In the genomic region with DNA sequence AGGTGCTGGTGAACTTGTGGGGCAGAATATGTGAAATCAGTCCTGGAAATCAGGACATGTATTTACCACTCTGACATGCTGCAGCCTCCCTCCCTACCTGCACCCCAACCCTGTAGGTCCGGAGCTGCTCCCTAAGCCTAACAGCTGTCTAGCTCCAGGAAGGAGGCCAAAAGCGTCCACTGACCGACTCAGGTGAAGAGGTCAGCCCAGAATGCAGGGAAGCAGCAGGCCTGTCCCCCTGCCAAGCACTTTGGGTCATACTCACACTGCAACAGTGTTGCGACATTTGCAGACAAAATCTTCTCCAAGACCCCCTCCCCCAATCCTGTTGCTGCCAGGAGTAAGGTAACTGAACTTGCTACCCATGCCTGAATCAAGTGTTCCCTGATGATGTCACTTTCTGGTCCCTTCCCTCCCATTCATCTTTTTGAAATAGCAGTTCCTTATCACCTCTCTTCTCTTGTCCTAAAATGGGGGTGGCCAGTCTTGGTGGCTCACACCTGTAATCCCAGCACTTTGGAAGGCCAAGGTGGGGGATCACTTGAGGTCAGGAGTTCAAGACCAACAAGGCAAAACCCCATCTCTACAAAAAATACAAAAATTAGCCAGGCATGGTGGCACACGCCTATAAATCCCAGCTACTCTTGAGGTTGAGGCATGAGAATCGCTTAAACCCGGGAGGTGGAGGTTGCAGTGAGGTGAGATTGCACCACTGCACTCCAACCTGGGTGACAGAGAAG, we compare ENCODE assay signal across 8 cellular contexts. TPM values are rescaled to one million over a fixed set of nuclear protein-coding genes. Genes with fewer than 3 reads are reported as not detected.
DNase-seq lines count a peak whose midpoint lies in the region; ATAC-seq and TF ChIP-seq lines count a peak whose summit lies in the region.

No MANE protein-coding gene starts in this region.

- peak overlapping the region; percentile 90 for H3K4me3 Mint-ChIP-seq in progenitor cell of endocrine pancreas (ENCODE audit: low read depth)

- H3K27ac Mint-ChIP-seq in progenitor cell of endocrine pancreas, result no peak overlapping the region

- intact Hi-C loops in PC-3 (cut with micrococcal nuclease), result no loop called here
- intact Hi-C loops in esophagus muscularis mucosa (cut with DNase I), result no loop called here

- H3K79me2 ChIP-seq in GM23248 (ENCODE audit: insufficient read depth), result peaks cover 37% of the 10 kb centered on the region
- H3K79me2 ChIP-seq in PC-3 (ENCODE audit: low read length), result peaks cover 38% of the 10 kb centered on the region

- H3K27me3 ChIP-seq in GM23248 (replicated peaks; ENCODE audit: insufficient read depth), result no peaks in the 10 kb centered on the region
- H3K27me3 ChIP-seq in PC-3 (ENCODE audit: low read length), result no peaks in the 10 kb centered on the region
- no peaks in the 10 kb centered on the region for H3K27me3 ChIP-seq in esophagus muscularis mucosa
- no peaks in the 10 kb centered on the region for H3K27me3 ChIP-seq in Peyer's patch

- in situ Hi-C loops in GM23248 (cut with MboI), result no loop called here

- H3K4me1 ChIP-seq in GM23248 (ENCODE audit: insufficient read depth) (peaks cover 31% of the 10 kb centered on the region), PC-3 (ENCODE audit: insufficient read depth, low read length) (peaks cover 28% of the 10 kb centered on the region), esophagus muscularis mucosa (peaks cover 19 to 36% (median 29%) of the 10 kb centered on the region in 4 donors), Peyer's patch (peaks cover 0 to 36% (median 6%) of the 10 kb centered on the region in 4 donors)

- H3K27me3 Mint-ChIP-seq in progenitor cell of endocrine pancreas, result no peaks in the 10 kb centered on the region

- no peak for TF ChIP-seq EP300 in esophagus muscularis mucosa (IDR thresholded peaks at IDR 0.05)

- TF ChIP-seq POLR2A in esophagus muscularis mucosa (IDR thresholded peaks at IDR 0.05; ENCODE audit: low read depth) (no peak), Peyer's patch (IDR thresholded peaks at IDR 0.05) (no peak)

- ATAC-seq in PC-3, result no peak
- ATAC-seq in HG03280 (IDR thresholded peaks at IDR 0.05; ENCODE audit: unreplicated experiment), result no peak

- no peaks in the 10 kb centered on the region for H3K36me3 Mint-ChIP-seq in progenitor cell of endocrine pancreas (ENCODE audit: insufficient read depth)

- peaks cover 13% of the 10 kb centered on the region for H3F3A ChIP-seq in GM23248 (ENCODE audit: insufficient read depth)
- H3F3A ChIP-seq in PC-3 (ENCODE audit: low read length, unreplicated experiment), result no peaks in the 10 kb centered on the region

- WGBS in GM23248 (ENCODE audit: low coverage in 1 of 2, low lambda C conversion rate in 2 of 2, missing lambda C conversion rate in 2 of 2), 2 experiments, result 86 to 91% methylated on average over 7 of the region's 7 CpGs
- WGBS in esophagus muscularis mucosa, result 87% methylated on average over 7 of the region's 7 CpGs

- no peaks in the 10 kb centered on the region for H3K9me2 ChIP-seq in GM23248 (ENCODE audit: insufficient read depth)
- H3K9me2 ChIP-seq in PC-3 (replicated peaks; ENCODE audit: low read length), result no peaks in the 10 kb centered on the region

- peaks cover 34% of the 10 kb centered on the region for H3K4me1 Mint-ChIP-seq in progenitor cell of endocrine pancreas (ENCODE audit: low read depth)

- peak overlapping the region; percentile 56; the same call in 1 of the 2 replicates for H3K9ac ChIP-seq in GM23248
- peak overlapping the region; percentile 78; the same call in 1 of the 2 replicates for H3K9ac ChIP-seq in PC-3 (ENCODE audit: low read length)

- no peaks in the 10 kb centered on the region for H3K9me3 Mint-ChIP-seq in progenitor cell of endocrine pancreas (ENCODE audit: low read depth)

- H3K4me2 ChIP-seq in GM23248 (ENCODE audit: unreplicated experiment), result peak overlapping the region; percentile 65
- H3K4me2 ChIP-seq in PC-3 (ENCODE audit: low read length), result peak overlapping the region; percentile 94

- H3K27ac ChIP-seq in GM23248 (peak overlapping the region; percentile 25; the same call in 1 of the 2 replicates), PC-3 (ENCODE audit: low read length) (peak overlapping the region; percentile 80), esophagus muscularis mucosa (replicated peaks in 1 of 4) (peak overlapping the region; percentile 82 to 94 (median 92)), Peyer's patch (peak overlapping the region in 2 of 4 donors; percentile 87 to 92)

- CTCF ChIA-PET in PC-3 (lab: Charles Lee), result no interaction called here

- H4K20me1 ChIP-seq in GM23248 (ENCODE audit: insufficient read depth), result 0 out of 2 replicates have a peak, but pooled peaks cover 5% of the 10 kb centered on the region
- H4K20me1 ChIP-seq in PC-3 (ENCODE audit: low read length), result peaks cover 18% of the 10 kb centered on the region

- no TSS peak for BruUV-seq in PC-3 (replicated peaks; lab: Mats Ljungman, UMichigan)

- POLR2A ChIA-PET in PC-3 (lab: Charles Lee; ENCODE audit: unreplicated experiment), result interaction anchor here (0.6 kb wide), 1 partner anchor 8 kb away, joined by 3 read pairs; no protein-coding TSS in a partner anchor

- H3K4me3 ChIP-seq in GM23248 (no peak overlapping the region), PC-3 (ENCODE audit: low read length) (peak overlapping the region; percentile 93; the same call in 1 of the 2 replicates), esophagus muscularis mucosa (no peak overlapping the region), Peyer's patch (peak overlapping the region in 2 of 4 donors; percentile 84 to 89)

- DNase-seq in GM23248, result peak; percentile 54
- DNase-seq in PC-3, result peak; percentile 23
- no peak for DNase-seq in esophagus muscularis mucosa (ENCODE audit: extremely low spot score)
- DNase-seq in progenitor cell of endocrine pancreas (ENCODE audit: low spot score, unreplicated experiment), result no peak
- no peak for DNase-seq in RKO (ENCODE audit: low spot score)
- DNase-seq in Peyer's patch, result no peak
- DNase-seq in activated CD4-positive, alpha-beta T cell treated with anti-CD3 and anti-CD28 coated beads for 1 hour, result no peak

- H3K9me3 ChIP-seq in GM23248 (ENCODE audit: low read depth) (no peaks in the 10 kb centered on the region), PC-3 (ENCODE audit: low read length) (no peaks in the 10 kb centered on the region), esophagus muscularis mucosa (no peaks in the 10 kb centered on the region), Peyer's patch (no peaks in the 10 kb centered on the region)

- TF ChIP-seq CTCF in PC-3 (conservative IDR thresholded peaks at IDR 0.05; ENCODE audit: low read depth, low read length) (no peak), esophagus muscularis mucosa (IDR thresholded peaks at IDR 0.05) (no peak), progenitor cell of endocrine pancreas (IDR thresholded peaks at IDR 0.05; ENCODE audit: unreplicated experiment) (no peak), Peyer's patch (IDR thresholded peaks at IDR 0.05) (no peak)

- H2AFZ ChIP-seq in GM23248, result peak overlapping the region; percentile 82; the same call in 1 of the 2 replicates
- H2AFZ ChIP-seq in PC-3 (ENCODE audit: low read length), result peak overlapping the region; percentile 97; the same call in 1 of the 2 replicates

- H3K36me3 ChIP-seq in GM23248 (ENCODE audit: low read depth) (no peaks in the 10 kb centered on the region), PC-3 (ENCODE audit: low read depth, low read length) (no peaks in the 10 kb centered on the region), esophagus muscularis mucosa (peaks cover 0 to 4% (median 0%) of the 10 kb centered on the region in 4 donors), Peyer's patch (no peaks in the 10 kb centered on the region)

RNA-seq across cellular contexts. Expression of a gene that starts 1.3 kb away (rescaled TPM):
- total RNA-seq in GM23248 (2014; rRNA removed; shearing (Covaris generic)), result 139 and 144 TPM in 2 replicates
- 101 TPM in 2 replicates for polyA plus RNA-seq in GM23248 (2016; fragmentation: Nextera tagmentation; extraction: Ambion mirVana)
- 110 and 114 TPM in 2 replicates for total RNA-seq in PC-3 (2014; rRNA removed)
- 10 to 100 TPM; 52.3 to 87.7 (median 71.3) TPM for total RNA-seq in esophagus muscularis mucosa
- 186 and 188 TPM in 2 replicates for total RNA-seq in progenitor cell of endocrine pancreas
- total RNA-seq in Peyer's patch, result 100 to 1,000 TPM in 1 of 4 donors, 10 to 100 TPM in 3; 54.5 to 108 (median 74.0) TPM

RNA-seq across cellular contexts. Expression of a gene that starts 10.4 kb away (rescaled TPM):
- 0.25 and 0.54 TPM in 2 replicates for total RNA-seq in GM23248 (2014; rRNA removed; shearing (Covaris generic))
- 0.81 and 1.4 TPM in 2 replicates for polyA plus RNA-seq in GM23248 (2016; fragmentation: Nextera tagmentation; extraction: Ambion mirVana)
- total RNA-seq in PC-3 (2014; rRNA removed) (0.15 and 0.98 TPM in 2 replicates), esophagus muscularis mucosa (1 to 10 TPM in 2 of 4 donors, under 1 TPM in 2; 0.33 to 1.7 (median 1.1) TPM), progenitor cell of endocrine pancreas (6.3 and 7.1 TPM in 2 replicates), Peyer's patch (1 to 10 TPM in 1 of 4 donors, not detected in 3; 2.1 TPM)

RNA-seq across cellular contexts. Expression of a gene that starts 46.6 kb away (rescaled TPM):
- 58.3 and 69.4 TPM in 2 replicates for total RNA-seq in GM23248 (2014; rRNA removed; shearing (Covaris generic))
- 103 and 107 TPM in 2 replicates for polyA plus RNA-seq in GM23248 (2016; fragmentation: Nextera tagmentation; extraction: Ambion mirVana)
- total RNA-seq in PC-3 (2014; rRNA removed) (75.4 and 91.6 TPM in 2 replicates), esophagus muscularis mucosa (100 to 1,000 TPM in 1 of 4 donors, 10 to 100 TPM in 3; 68.9 to 101 (median 78.5) TPM), progenitor cell of endocrine pancreas (98.7 and 102 TPM in 2 replicates), Peyer's patch (10 to 100 TPM; 24.7 to 76.7 (median 43.4) TPM)

RNA-seq across cellular contexts. Expression of a gene that starts 54.8 kb away (rescaled TPM):
- 27.7 and 28.5 TPM in 2 replicates for total RNA-seq in GM23248 (2014; rRNA removed; shearing (Covaris generic))
- 12.5 and 12.8 TPM in 2 replicates for polyA plus RNA-seq in GM23248 (2016; fragmentation: Nextera tagmentation; extraction: Ambion mirVana)
- total RNA-seq in PC-3 (2014; rRNA removed) (16.5 and 19.9 TPM in 2 replicates), esophagus muscularis mucosa (10 to 100 TPM; 12.4 to 24.2 (median 17.2) TPM), progenitor cell of endocrine pancreas (16.9 and 19.6 TPM in 2 replicates), Peyer's patch (10 to 100 TPM in 1 of 4 donors, 1 to 10 TPM in 3; 7.4 to 10.5 (median 7.7) TPM)

Comparison
In these comparisons a context has a peak if more than half of its experiments do, and no peak if none do; other contexts are left out.
1. DNase-seq: peak in GM23248 (single experiment) and PC-3 (single experiment); none in esophagus muscularis mucosa (single experiment), progenitor cell of endocrine pancreas (single experiment), RKO (single experiment), Peyer's patch (0 of 3) and activated CD4-positive, alpha-beta T cell treated with anti-CD3 and anti-CD28 coated beads for 1 hour (single experiment).